ENCODE assay signal across 8 cellular contexts in genomic region chr1:112706505-112707216, GRCh38. TPM values are rescaled to one million over a fixed set of nuclear protein-coding genes. Genes with fewer than 3 reads are reported as not detected.
DNase-seq lines count a peak whose midpoint lies in the region; ATAC-seq and TF ChIP-seq lines count a peak whose summit lies in the region.

Gene RHOC (minus strand): TSS chr1:112707127. CDS start chr1:112703799, 3,328 bp downstream.

- H3K36me3 Mint-ChIP-seq in activated naive CD4-positive, alpha-beta T cell treated with anti-CD3 and anti-CD28 coated beads, Interleukin-2, amount 50 U/mL, for 24 hours: peaks cover 2% of the 10 kb centered on the region
- H3K36me3 Mint-ChIP-seq in glutamatergic neuron (ENCODE audit: unreplicated experiment): peaks cover 6% of the 10 kb centered on the region
- H3K36me3 Mint-ChIP-seq in osteocyte (ENCODE audit: unreplicated experiment): peaks cover 11% of the 10 kb centered on the region

- DNase-seq in AG10803 (ENCODE audit: low read depth) (peak; percentile 37), NCI-H460 (ENCODE audit: extremely low read depth, low read depth) (peak; percentile 46), glutamatergic neuron (peak; percentile 67), osteocyte (ENCODE audit: extremely low spot score, unreplicated experiment) (no peak), T1000 (lab: John Stamatoyannopoulos, UW) (no peak)

- H3K4me3 ChIP-seq in AG10803 (ENCODE audit: low read length): peak within 1 kb of the TSS; percentile 90

- H3K27ac Mint-ChIP-seq in activated naive CD4-positive, alpha-beta T cell treated with anti-CD3 and anti-CD28 coated beads, Interleukin-2, amount 50 U/mL, for 24 hours: no peak within 1 kb of the TSS
- peak within 1 kb of the TSS; percentile 83 for H3K27ac Mint-ChIP-seq in glutamatergic neuron (ENCODE audit: unreplicated experiment)
- H3K27ac Mint-ChIP-seq in osteocyte (ENCODE audit: unreplicated experiment): peak within 1 kb of the TSS; percentile 95

- TF ChIP-seq CTCF in AG10803 (conservative IDR thresholded peaks at IDR 0.05; ENCODE audit: low read length): no peak
- TF ChIP-seq CTCF in glutamatergic neuron (IDR thresholded peaks at IDR 0.05; ENCODE audit: partially characterized antibody, unreplicated experiment): no peak
- no peak for TF ChIP-seq CTCF in osteocyte (IDR thresholded peaks at IDR 0.05)

- peaks cover 44% of the 10 kb centered on the region for H3K4me1 Mint-ChIP-seq in activated naive CD4-positive, alpha-beta T cell treated with anti-CD3 and anti-CD28 coated beads, Interleukin-2, amount 50 U/mL, for 24 hours
- peaks cover 23% of the 10 kb centered on the region for H3K4me1 Mint-ChIP-seq in glutamatergic neuron (ENCODE audit: low read depth, unreplicated experiment)
- peaks cover 51% of the 10 kb centered on the region for H3K4me1 Mint-ChIP-seq in osteocyte (ENCODE audit: unreplicated experiment)

- peak within 1 kb of the TSS; percentile 73 for H3K4me3 Mint-ChIP-seq in activated naive CD4-positive, alpha-beta T cell treated with anti-CD3 and anti-CD28 coated beads, Interleukin-2, amount 50 U/mL, for 24 hours
- H3K4me3 Mint-ChIP-seq in glutamatergic neuron (ENCODE audit: unreplicated experiment): peak within 1 kb of the TSS; percentile 98
- peak within 1 kb of the TSS; percentile 77 for H3K4me3 Mint-ChIP-seq in osteocyte (ENCODE audit: unreplicated experiment)

- no peaks in the 10 kb centered on the region for H3K27me3 Mint-ChIP-seq in activated naive CD4-positive, alpha-beta T cell treated with anti-CD3 and anti-CD28 coated beads, Interleukin-2, amount 50 U/mL, for 24 hours
- peaks cover 14% of the 10 kb centered on the region for H3K27me3 Mint-ChIP-seq in glutamatergic neuron (ENCODE audit: unreplicated experiment)
- no peaks in the 10 kb centered on the region for H3K27me3 Mint-ChIP-seq in osteocyte (ENCODE audit: unreplicated experiment)

- ATAC-seq in GM18499 (IDR thresholded peaks at IDR 0.05; ENCODE audit: insufficient read depth, unreplicated experiment) (peak; percentile 32), HG02798 (IDR thresholded peaks at IDR 0.05; ENCODE audit: poor library complexity, unreplicated experiment) (peak; percentile 79)

- no peaks in the 10 kb centered on the region for H3K9me3 Mint-ChIP-seq in activated naive CD4-positive, alpha-beta T cell treated with anti-CD3 and anti-CD28 coated beads, Interleukin-2, amount 50 U/mL, for 24 hours
- H3K9me3 Mint-ChIP-seq in glutamatergic neuron (ENCODE audit: unreplicated experiment): peaks cover 15% of the 10 kb centered on the region
- H3K9me3 Mint-ChIP-seq in osteocyte (ENCODE audit: unreplicated experiment): no peaks in the 10 kb centered on the region

RNA-seq across cellular contexts. Expression of gene RHOC, which starts in this region (rescaled TPM):
- 76.9 and 96.3 TPM in 2 replicates for total RNA-seq in NCI-H460 (2014; rRNA removed; shearing (Covaris generic))
- polyA plus RNA-seq in NCI-H460 (2014; cell fraction: nucleus; rRNA removed): 98.2 and 111 TPM in 2 replicates
- 130 TPM for total RNA-seq in glutamatergic neuron (ENCODE audit: unreplicated experiment)
- total RNA-seq in osteocyte: 285 and 296 TPM in 2 replicates

Comparison
In these comparisons a context has a peak if more than half of its experiments do, and no peak if none do; other contexts are left out.
1. DNase-seq: peak in AG10803 (single experiment), NCI-H460 (single experiment) and glutamatergic neuron (single experiment); none in osteocyte (single experiment) and T1000 (single experiment).
2. Peak in every context shown above with its lines, with median percentiles within 50 percentile points of each other: H3K4me3 Mint-ChIP-seq.